Comparison of ENCODE assay signal across 9 cellular contexts in genomic region chr21:35189077-35189863, GRCh38.
DNase-seq lines count a peak whose midpoint lies in the region; ATAC-seq and TF ChIP-seq lines count a peak whose summit lies in the region.
"Had no signal": no experiment of that assay in that cellular context is flagged by ENCODE, and none has a peak within 500 bp of the region (broad histone marks: within the 10 kb centered on the region; RNA-seq: fewer than 3 reads in every experiment).

No MANE protein-coding gene starts in this region.

- H2AFZ ChIP-seq in ACC112 (ENCODE audit: low read length, unreplicated experiment), result peak overlapping the region; percentile 93

- H3K4me3 Mint-ChIP-seq in CD14-positive monocyte, result no peak overlapping the region
- H3K4me3 Mint-ChIP-seq: central memory CD8-positive, alpha-beta T cell had no signal

- intact Hi-C loops in CD14-positive monocyte (cut with micrococcal nuclease), result no loop called here

- H3K36me3 Mint-ChIP-seq in CD14-positive monocyte, result no peaks in the 10 kb centered on the region

- TF ChIP-seq CTCF in CD14-positive monocyte (IDR thresholded peaks at IDR 0.05), result no peak

- peak; percentile 86 for ATAC-seq in GM19025 (IDR thresholded peaks at IDR 0.05; ENCODE audit: low read depth, unreplicated experiment)
- ATAC-seq in HG03066 (IDR thresholded peaks at IDR 0.05; ENCODE audit: low read depth, unreplicated experiment), result peak; percentile 80
- no peak for ATAC-seq in GM18520 (IDR thresholded peaks at IDR 0.05; ENCODE audit: unreplicated experiment)

- peak overlapping the region; percentile 50 for H3K4me3 ChIP-seq in ACC112 (ENCODE audit: low read depth, low read length)

- H3K36me3 ChIP-seq in ACC112 (ENCODE audit: insufficient read depth, low read length), result no peaks in the 10 kb centered on the region

- H3K4me1 Mint-ChIP-seq in CD14-positive monocyte, result no peaks in the 10 kb centered on the region
- H3K4me1 Mint-ChIP-seq: central memory CD8-positive, alpha-beta T cell had no signal

- peaks cover 14% of the 10 kb centered on the region for H3K4me1 ChIP-seq in ACC112 (ENCODE audit: control insufficient read depth, insufficient read depth, low read length, unreplicated experiment)

- H3K27ac ChIP-seq in ACC112 (ENCODE audit: low read depth, low read length), result peak overlapping the region; percentile 33; the same call in 1 of the 2 replicates

- no peaks in the 10 kb centered on the region for H3K79me2 ChIP-seq in ACC112 (ENCODE audit: control insufficient read depth, insufficient read depth, low read length, unreplicated experiment)

- H3K27ac Mint-ChIP-seq in CD14-positive monocyte, result no peak overlapping the region

- H3K27me3 Mint-ChIP-seq in CD14-positive monocyte (ENCODE audit: low read depth in 3 of 3), result peaks cover 0 to 2% (median 0%) of the 10 kb centered on the region in 3 donors

- DNase-seq in dedifferentiated amniotic fluid mesenchymal stem cell (ENCODE audit: extremely low spot score) (peak; percentile 77), NCI-H748 treated with DMSO at 0.1 percent for 48 hours (lab: John Stamatoyannopoulos, UW) (no peak), CD14-positive monocyte (ENCODE audit: low spot score) (no peak)
- DNase-seq in central memory CD4-positive, alpha-beta T cell, result no peak

- H3K27me3 ChIP-seq in ACC112 (ENCODE audit: insufficient read depth, low read length), result no peaks in the 10 kb centered on the region

- H3K9me3 Mint-ChIP-seq in CD14-positive monocyte, result peaks cover 5 to 13% (median 8%) of the 10 kb centered on the region in 7 donors
- H3K9me3 Mint-ChIP-seq: central memory CD8-positive, alpha-beta T cell had no signal
